Comparison of ENCODE assay signal across 19 cellular contexts in genomic region chrX:53001958-53002357, GRCh38. TPM values are rescaled to one million over a fixed set of nuclear protein-coding genes. Genes with fewer than 3 reads are reported as not detected.
A peak's percentile ranks its signal among the peaks of the same experiment; 100 is the strongest.
DNase-seq lines count a peak whose midpoint lies in the region; ATAC-seq and TF ChIP-seq lines count a peak whose summit lies in the region.
"Had no signal": no experiment of that assay in that cellular context is flagged by ENCODE, and none has a peak within 500 bp of the region (broad histone marks: within the 10 kb centered on the region; RNA-seq: fewer than 3 reads in every experiment).

No MANE protein-coding gene starts in this region.

- intact Hi-C loops in natural killer cell (cut with micrococcal nuclease) (no loop called here), breast epithelium (cut with DNase I; ENCODE audit: low total_unique reads) (no loop called here)

- no peaks in the 10 kb centered on the region for H3K36me3 ChIP-seq in breast epithelium
- H3K36me3 ChIP-seq: BE2C; BLaER1 treated with 17β-estradiol and CSF1 and Interleukin-3, amounts not matched to agents 10 nM and 100 nM had no signal

- H3K4me1 Mint-ChIP-seq in natural killer cell (peaks cover 0 to 6% of the 10 kb centered on the region in 2 donors), neural crest cell (peaks cover 8% of the 10 kb centered on the region)
- H3K4me1 Mint-ChIP-seq in natural killer cell treated with Interleukin-12 subunit alpha and Interleukin-12 subunit beta and Interleukin-15 and Interleukin-18, amount 100 ng/mL, for 72 hours (ENCODE audit: low read depth in 2 of 2), result peaks cover 7 to 9% of the 10 kb centered on the region in 2 donors
- H3K4me1 Mint-ChIP-seq in stimulated activated memory B cell treated with anti-CD40 and anti-IgM and Interleukin-4, amounts not matched to agents 10 μg/mL and 1 μg/mL and 100 μg/mL, for 72 hours, result peaks cover 10% of the 10 kb centered on the region
- H3K4me1 Mint-ChIP-seq: CD8-positive, alpha-beta memory T cell had no signal

- H3K36me3 Mint-ChIP-seq in natural killer cell (no peaks in the 10 kb centered on the region), neural crest cell (ENCODE audit: low read depth) (no peaks in the 10 kb centered on the region)
- no peaks in the 10 kb centered on the region for H3K36me3 Mint-ChIP-seq in natural killer cell treated with Interleukin-12 subunit alpha and Interleukin-12 subunit beta and Interleukin-15 and Interleukin-18, amount 100 ng/mL, for 72 hours
- H3K36me3 Mint-ChIP-seq in stimulated activated memory B cell treated with anti-CD40 and anti-IgM and Interleukin-4, amounts not matched to agents 10 μg/mL and 1 μg/mL and 100 μg/mL, for 72 hours, result no peaks in the 10 kb centered on the region
- H3K36me3 Mint-ChIP-seq: CD14-positive monocyte; CD8-positive, alpha-beta memory T cell had no signal

- TF ChIP-seq CTCF in natural killer cell (IDR thresholded peaks at IDR 0.05), result no peak
- no peak for TF ChIP-seq CTCF in neural crest cell (conservative IDR thresholded peaks at IDR 0.05)
- no peak for TF ChIP-seq CTCF in breast epithelium (IDR thresholded peaks at IDR 0.05)

- H3K27ac Mint-ChIP-seq in natural killer cell, result no peak overlapping the region
- H3K27ac Mint-ChIP-seq in natural killer cell treated with Interleukin-12 subunit alpha and Interleukin-12 subunit beta and Interleukin-15 and Interleukin-18, amount 100 ng/mL, for 72 hours, result peak overlapping the region in 1 of 2 donors; percentile 36
- peak overlapping the region; percentile 82 for H3K27ac Mint-ChIP-seq in neural crest cell (ENCODE audit: unreplicated experiment)
- peak overlapping the region; percentile 60 for H3K27ac Mint-ChIP-seq in stimulated activated memory B cell treated with anti-CD40 and anti-IgM and Interleukin-4, amounts not matched to agents 10 μg/mL and 1 μg/mL and 100 μg/mL, for 72 hours
- H3K27ac Mint-ChIP-seq: CD14-positive monocyte; CD4-positive, alpha-beta T cell; CD8-positive, alpha-beta memory T cell had no signal

- ATAC-seq in natural killer cell, result no peak
- ATAC-seq in natural killer cell treated with Interleukin-12 subunit alpha and Interleukin-12 subunit beta and Interleukin-15 and Interleukin-18, amount 100 ng/mL, for 72 hours, result no peak
- ATAC-seq in stimulated activated memory B cell treated with anti-CD40 and anti-IgM and Interleukin-4, amounts not matched to agents 10 μg/mL and 1 μg/mL and 100 μg/mL, for 72 hours, result no peak

- peaks cover 0 to 88% of the 10 kb centered on the region in 2 donors for H3K27me3 ChIP-seq in breast epithelium
- H3K27me3 ChIP-seq: BE2C had no signal

- peak overlapping the region; percentile 57 for H3K4me3 Mint-ChIP-seq in natural killer cell
- H3K4me3 Mint-ChIP-seq in natural killer cell treated with Interleukin-12 subunit alpha and Interleukin-12 subunit beta and Interleukin-15 and Interleukin-18, amount 100 ng/mL, for 72 hours, result no peak overlapping the region
- no peak overlapping the region for H3K4me3 Mint-ChIP-seq in neural crest cell
- H3K4me3 Mint-ChIP-seq in stimulated activated memory B cell treated with anti-CD40 and anti-IgM and Interleukin-4, amounts not matched to agents 10 μg/mL and 1 μg/mL and 100 μg/mL, for 72 hours, result no peak overlapping the region
- H3K4me3 Mint-ChIP-seq: CD14-positive monocyte; CD4-positive, alpha-beta T cell; CD8-positive, alpha-beta memory T cell had no signal

- H3K9me3 Mint-ChIP-seq in natural killer cell (no peaks in the 10 kb centered on the region), neural crest cell (peaks cover 2% of the 10 kb centered on the region)
- no peaks in the 10 kb centered on the region for H3K9me3 Mint-ChIP-seq in natural killer cell treated with Interleukin-12 subunit alpha and Interleukin-12 subunit beta and Interleukin-15 and Interleukin-18, amount 100 ng/mL, for 72 hours
- H3K9me3 Mint-ChIP-seq in stimulated activated memory B cell treated with anti-CD40 and anti-IgM and Interleukin-4, amounts not matched to agents 10 μg/mL and 1 μg/mL and 100 μg/mL, for 72 hours, result no peaks in the 10 kb centered on the region
- H3K9me3 Mint-ChIP-seq: CD4-positive, alpha-beta T cell; CD8-positive, alpha-beta memory T cell had no signal

- H3K27me3 Mint-ChIP-seq in natural killer cell (ENCODE audit: low read depth in 2 of 2), result peaks cover 4 to 21% of the 10 kb centered on the region in 2 donors
- H3K27me3 Mint-ChIP-seq in natural killer cell treated with Interleukin-12 subunit alpha and Interleukin-12 subunit beta and Interleukin-15 and Interleukin-18, amount 100 ng/mL, for 72 hours, result peaks cover 17 to 25% of the 10 kb centered on the region in 2 donors
- H3K27me3 Mint-ChIP-seq in neural crest cell (ENCODE audit: low read depth), result no peaks in the 10 kb centered on the region
- H3K27me3 Mint-ChIP-seq in stimulated activated memory B cell treated with anti-CD40 and anti-IgM and Interleukin-4, amounts not matched to agents 10 μg/mL and 1 μg/mL and 100 μg/mL, for 72 hours, result peaks cover under 1% of the 10 kb centered on the region

- no peak overlapping the region for H3K27ac ChIP-seq in breast epithelium
- H3K27ac ChIP-seq: 22Rv1; BLaER1 treated with 17β-estradiol and CSF1 and Interleukin-3, amounts not matched to agents 10 nM and 100 nM had no signal

- H3K9me3 ChIP-seq in breast epithelium, result no peaks in the 10 kb centered on the region
- H3K9me3 ChIP-seq: BE2C; BLaER1 treated with 17β-estradiol and CSF1 and Interleukin-3, amounts not matched to agents 10 nM and 100 nM had no signal

- H3K4me3 ChIP-seq in breast epithelium, result no peak overlapping the region
- H3K4me3 ChIP-seq: BLaER1 treated with 17β-estradiol and CSF1 and Interleukin-3, amounts not matched to agents 10 nM and 100 nM had no signal

- H3K4me1 ChIP-seq in breast epithelium, result no peaks in the 10 kb centered on the region
- H3K4me1 ChIP-seq: BE2C; BLaER1 treated with 17β-estradiol and CSF1 and Interleukin-3, amounts not matched to agents 10 nM and 100 nM had no signal

- DNase-seq in natural killer cell (no peak), neural crest cell (ENCODE audit: low read depth, low spot score) (no peak), breast epithelium (ENCODE audit: low spot score in 2 of 2) (no peak), GOT3 (lab: John Stamatoyannopoulos, UW) (no peak), EL (no peak)
- DNase-seq in natural killer cell treated with Interleukin-12 subunit alpha and Interleukin-12 subunit beta and Interleukin-15 and Interleukin-18, amount 100 ng/mL, for 72 hours (ENCODE audit: low spot score), result no peak
- DNase-seq: ACHN; AML-193; BE2C; CD4-positive, alpha-beta T cell; CD8-positive, alpha-beta memory T cell; DMS 273 treated with DMSO at 0.1 percent for 48 hours; DMS79 treated with DMSO at 0.1 percent for 48 hours; H7; HCEC 1CT had no signal

- TF ChIP-seq POLR2A in breast epithelium (IDR thresholded peaks at IDR 0.05), result no peak

RNA-seq across cellular contexts. Expression of gene FAM156A, which starts 43.6 kb away (rescaled TPM):
- total RNA-seq in natural killer cell (10 to 100 TPM; 16.2 to 19.2 (median 18.7) TPM), neural crest cell (21.7 and 24.6 TPM in 2 replicates), breast epithelium (10 to 100 TPM in 2 of 3 donors, 1 to 10 TPM in 1; 9.5 to 21.6 (median 19.9) TPM)
- 10 to 100 TPM; 24.8 to 41.5 TPM for total RNA-seq in natural killer cell treated with Interleukin-12 subunit alpha and Interleukin-12 subunit beta and Interleukin-15 and Interleukin-18, amount 100 ng/mL, for 72 hours

RNA-seq across cellular contexts. Expression of gene GPR173, which starts 46.6 kb away (rescaled TPM):
- total RNA-seq in natural killer cell (under 1 TPM in 1 of 3 donors, not detected in 2; 0.48 TPM), neural crest cell (11.8 and 13.0 TPM in 2 replicates), breast epithelium (1 to 10 TPM in 2 of 3 donors, under 1 TPM in 1; 0.96 to 2.3 (median 1.6) TPM)
- not detected for total RNA-seq in natural killer cell treated with Interleukin-12 subunit alpha and Interleukin-12 subunit beta and Interleukin-15 and Interleukin-18, amount 100 ng/mL, for 72 hours
- total RNA-seq: CD4-positive, alpha-beta T cell; CD8-positive, alpha-beta memory T cell had no signal

Comparison
In these comparisons a context has a peak if more than half of its experiments do, and no peak if none do; other contexts are left out.
1. H3K27ac Mint-ChIP-seq: peak in neural crest cell (single experiment) and stimulated activated memory B cell treated with anti-CD40 and anti-IgM and Interleukin-4, amounts not matched to agents 10 μg/mL and 1 μg/mL and 100 μg/mL, for 72 hours (single experiment); none in natural killer cell (0 of 2).